In genomic region chrX:41085105-41085882, GRCh38 we compare ENCODE assay signal across 1 cellular context.
A peak's percentile ranks its signal among the peaks of the same experiment; 100 is the strongest.
TF ChIP-seq lines count a peak whose summit lies in the region.

A gene with protein sequence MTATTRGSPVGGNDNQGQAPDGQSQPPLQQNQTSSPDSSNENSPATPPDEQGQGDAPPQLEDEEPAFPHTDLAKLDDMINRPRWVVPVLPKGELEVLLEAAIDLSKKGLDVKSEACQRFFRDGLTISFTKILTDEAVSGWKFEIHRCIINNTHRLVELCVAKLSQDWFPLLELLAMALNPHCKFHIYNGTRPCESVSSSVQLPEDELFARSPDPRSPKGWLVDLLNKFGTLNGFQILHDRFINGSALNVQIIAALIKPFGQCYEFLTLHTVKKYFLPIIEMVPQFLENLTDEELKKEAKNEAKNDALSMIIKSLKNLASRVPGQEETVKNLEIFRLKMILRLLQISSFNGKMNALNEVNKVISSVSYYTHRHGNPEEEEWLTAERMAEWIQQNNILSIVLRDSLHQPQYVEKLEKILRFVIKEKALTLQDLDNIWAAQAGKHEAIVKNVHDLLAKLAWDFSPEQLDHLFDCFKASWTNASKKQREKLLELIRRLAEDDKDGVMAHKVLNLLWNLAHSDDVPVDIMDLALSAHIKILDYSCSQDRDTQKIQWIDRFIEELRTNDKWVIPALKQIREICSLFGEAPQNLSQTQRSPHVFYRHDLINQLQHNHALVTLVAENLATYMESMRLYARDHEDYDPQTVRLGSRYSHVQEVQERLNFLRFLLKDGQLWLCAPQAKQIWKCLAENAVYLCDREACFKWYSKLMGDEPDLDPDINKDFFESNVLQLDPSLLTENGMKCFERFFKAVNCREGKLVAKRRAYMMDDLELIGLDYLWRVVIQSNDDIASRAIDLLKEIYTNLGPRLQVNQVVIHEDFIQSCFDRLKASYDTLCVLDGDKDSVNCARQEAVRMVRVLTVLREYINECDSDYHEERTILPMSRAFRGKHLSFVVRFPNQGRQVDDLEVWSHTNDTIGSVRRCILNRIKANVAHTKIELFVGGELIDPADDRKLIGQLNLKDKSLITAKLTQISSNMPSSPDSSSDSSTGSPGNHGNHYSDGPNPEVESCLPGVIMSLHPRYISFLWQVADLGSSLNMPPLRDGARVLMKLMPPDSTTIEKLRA (N-terminal part only) (plus strand): TSS chrX:41085445. CDS start chrX:41123629, 38,184 bp downstream.

TF ChIP-seq in H1, 55 proteins besides CTCF, POLR2A, EP300 and RAD21:
- peak; percentile 64; the same call in 1 of the 2 replicates for TF ChIP-seq CHD2 (IDR thresholded peaks at IDR 0.05; ENCODE audit: low read length)
- TF ChIP-seq SAP30 (IDR thresholded peaks at IDR 0.05; ENCODE audit: insufficient read depth, insufficient replicate concordance, low read length), result no peak
- TF ChIP-seq CEBPB (IDR thresholded peaks at IDR 0.05; ENCODE audit: low read depth, low read length), result no peak
- no peak for TF ChIP-seq MAFK (IDR thresholded peaks at IDR 0.05; ENCODE audit: low read depth, low read length)
- TF ChIP-seq BCL11A (IDR thresholded peaks at IDR 0.05; ENCODE audit: low read depth in 2 of 2, low read length in 2 of 2), result no peak
- TF ChIP-seq CBX8 (IDR thresholded peaks at IDR 0.05; ENCODE audit: borderline replicate concordance, low read depth, low read length), result no peak
- no peak for TF ChIP-seq CREB1 (IDR thresholded peaks at IDR 0.05)
- TF ChIP-seq ZNF274 (IDR thresholded peaks at IDR 0.05; ENCODE audit: borderline replicate concordance, extremely low read depth, low read length), result no peak
- no peak for TF ChIP-seq ATF3 (IDR thresholded peaks at IDR 0.05; ENCODE audit: insufficient read depth, low read depth, low read length)
- TF ChIP-seq SIX5 (IDR thresholded peaks at IDR 0.05; ENCODE audit: low read depth, low read length), result no peak
- TF ChIP-seq TEAD4 (IDR thresholded peaks at IDR 0.05; ENCODE audit: low read depth, low read length), result no peak
- TF ChIP-seq KDM4A (IDR thresholded peaks at IDR 0.05; ENCODE audit: low read depth, low read length, severe bottlenecking), result peak; percentile 14
- peak; percentile 74 for TF ChIP-seq TAF7 (optimal IDR thresholded peaks at IDR 0.05; ENCODE audit: borderline replicate concordance, low read depth, low read length)
- TF ChIP-seq POU5F1 (IDR thresholded peaks at IDR 0.05; ENCODE audit: low read depth, low read length), result no peak
- no peak for TF ChIP-seq KDM1A (IDR thresholded peaks at IDR 0.05; ENCODE audit: borderline replicate concordance, low read length)
- TF ChIP-seq, protein P1, sequence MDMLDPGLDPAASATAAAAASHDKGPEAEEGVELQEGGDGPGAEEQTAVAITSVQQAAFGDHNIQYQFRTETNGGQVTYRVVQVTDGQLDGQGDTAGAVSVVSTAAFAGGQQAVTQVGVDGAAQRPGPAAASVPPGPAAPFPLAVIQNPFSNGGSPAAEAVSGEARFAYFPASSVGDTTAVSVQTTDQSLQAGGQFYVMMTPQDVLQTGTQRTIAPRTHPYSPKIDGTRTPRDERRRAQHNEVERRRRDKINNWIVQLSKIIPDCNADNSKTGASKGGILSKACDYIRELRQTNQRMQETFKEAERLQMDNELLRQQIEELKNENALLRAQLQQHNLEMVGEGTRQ (IDR thresholded peaks at IDR 0.05; ENCODE audit: low read length), result no peak
- no peak for TF ChIP-seq SUZ12 (IDR thresholded peaks at IDR 0.05; ENCODE audit: low read length)
- TF ChIP-seq TBP (IDR thresholded peaks at IDR 0.05; ENCODE audit: low read depth, low read length), result no peak
- TF ChIP-seq TAF1 (IDR thresholded peaks at IDR 0.05; ENCODE audit: low read depth, low read length), result peak; percentile 43; the same call in 1 of the 2 replicates
- no peak for TF ChIP-seq SIRT6 (IDR thresholded peaks at IDR 0.05; ENCODE audit: low read length)
- TF ChIP-seq FOSL1 (IDR thresholded peaks at IDR 0.05; ENCODE audit: insufficient read depth, low read depth, low read length), result no peak
- no peak for TF ChIP-seq RNF2 (IDR thresholded peaks at IDR 0.05; ENCODE audit: borderline replicate concordance, low read depth, low read length, missing control alignments, poor library complexity, severe bottlenecking)
- no peak for TF ChIP-seq GTF2F1 (IDR thresholded peaks at IDR 0.05; ENCODE audit: borderline replicate concordance, low read depth, low read length)
- no peak for TF ChIP-seq EZH2 (IDR thresholded peaks at IDR 0.05; ENCODE audit: low read depth, low read length, severe bottlenecking)
- TF ChIP-seq YY1 (IDR thresholded peaks at IDR 0.05; ENCODE audit: low read depth, low read length), result 0 out of 2 replicates have a peak, but pooled peaks have one; percentile 31
- no peak for TF ChIP-seq E2F6 (IDR thresholded peaks at IDR 0.05)
- no peak for TF ChIP-seq EGR1 (IDR thresholded peaks at IDR 0.05; ENCODE audit: borderline replicate concordance, low read depth, low read length)
- no peak for TF ChIP-seq CBX5 (IDR thresholded peaks at IDR 0.05; ENCODE audit: low read depth, low read length)
- TF ChIP-seq ASH2L (IDR thresholded peaks at IDR 0.05; ENCODE audit: low read length), result peak; percentile 43
- no peak for TF ChIP-seq CHD1 (IDR thresholded peaks at IDR 0.05; ENCODE audit: low read depth, low read length)
- TF ChIP-seq NANOG (IDR thresholded peaks at IDR 0.05; ENCODE audit: insufficient read depth, low read depth, low read length, poor library complexity, severe bottlenecking), result no peak
- TF ChIP-seq SP1 (IDR thresholded peaks at IDR 0.05; ENCODE audit: low read depth, low read length), result no peak
- TF ChIP-seq KDM5A (IDR thresholded peaks at IDR 0.05; ENCODE audit: low read length), result no peak
- TF ChIP-seq SP4 (IDR thresholded peaks at IDR 0.05; ENCODE audit: low read length), result no peak
- TF ChIP-seq PHF8 (conservative IDR thresholded peaks at IDR 0.05; ENCODE audit: low read depth, low read length), result 0 out of 2 replicates have a peak, but pooled peaks have one; percentile 18
- no peak for TF ChIP-seq JUN (IDR thresholded peaks at IDR 0.05; ENCODE audit: low read depth, low read length)
- no peak for TF ChIP-seq TCF12 (IDR thresholded peaks at IDR 0.05; ENCODE audit: low read depth, low read length)
- TF ChIP-seq SP2 (IDR thresholded peaks at IDR 0.05; ENCODE audit: low read length), result no peak
- TF ChIP-seq NRF1 (IDR thresholded peaks at IDR 0.05; ENCODE audit: low read depth, low read length), result no peak
- no peak for TF ChIP-seq HDAC2 (IDR thresholded peaks at IDR 0.05; ENCODE audit: borderline replicate concordance in 1 of 2, low read depth in 2 of 2, low read length in 2 of 2)
- no peak for TF ChIP-seq RXRA (IDR thresholded peaks at IDR 0.05; ENCODE audit: insufficient read depth, low read depth, low read length)
- no peak; the same call in 1 of the 2 replicates for TF ChIP-seq RBBP5 (IDR thresholded peaks at IDR 0.05; ENCODE audit: borderline replicate concordance, low read depth, low read length)
- TF ChIP-seq CHD7 (IDR thresholded peaks at IDR 0.05; ENCODE audit: insufficient replicate concordance, low read length), result no peak
- peak; percentile 5; the same call in 1 of the 2 replicates for TF ChIP-seq POLR2AphosphoS5 (IDR thresholded peaks at IDR 0.05; ENCODE audit: low read depth, low read length)
